Comparison of ENCODE assay signal across 27 cellular contexts in genomic region chr9:84970432-84970831, GRCh38.
DNase-seq lines count a peak whose midpoint lies in the region; ATAC-seq, FAIRE-seq and TF ChIP-seq lines count a peak whose summit lies in the region.
"Had no signal": no experiment of that assay in that cellular context is flagged by ENCODE, and none has a peak within 500 bp of the region (broad histone marks: within the 10 kb centered on the region; RNA-seq: fewer than 3 reads in every experiment).

No MANE protein-coding gene starts in this region.

- H3K4me1 Mint-ChIP-seq in effector memory CD8-positive, alpha-beta T cell (ENCODE audit: low read depth in 2 of 2), result no peaks in the 10 kb centered on the region
- H3K4me1 Mint-ChIP-seq: activated B cell treated with CpG ODN at 0.5 μM for 24 hours; activated naive CD8-positive, alpha-beta T cell treated with anti-CD3 and anti-CD28 coated beads, Interleukin-2, amount 50 U/mL, for 24 hours; B cell; immature natural killer cell had no signal

- no peak overlapping the region for H3K27ac Mint-ChIP-seq in effector memory CD8-positive, alpha-beta T cell
- H3K27ac Mint-ChIP-seq: activated B cell treated with CpG ODN at 0.5 μM for 24 hours; activated CD4-positive, alpha-beta memory T cell treated with anti-CD3 and anti-CD28 coated beads for 36 hours; activated naive CD8-positive, alpha-beta T cell treated with anti-CD3 and anti-CD28 coated beads, Interleukin-2, amount 50 U/mL, for 24 hours; B cell; dendritic cell treated with granulocyte-macrophage colony-stimulating factor and Interleukin-4, amounts not matched to agents 40 ng/mL and 50 ng/mL, for 4 days; immature natural killer cell had no signal

- TF ChIP-seq CTCF in A549 (IDR thresholded peaks at IDR 0.05) (no peak), bronchial epithelial cell (IDR thresholded peaks at IDR 0.05; ENCODE audit: insufficient read depth, low read length, severe bottlenecking) (no peak)

- no peaks in the 10 kb centered on the region for H3K36me3 ChIP-seq in bronchial epithelial cell (ENCODE audit: control insufficient read depth, insufficient read depth, low read length)
- no peaks in the 10 kb centered on the region for H3K36me3 ChIP-seq in mesenchymal stem cell (ENCODE audit: control insufficient read depth in 1 of 2, insufficient read depth in 2 of 2, low read depth in 1 of 2, low read length in 2 of 2)
- H3K36me3 ChIP-seq: HAP-1, lower lobe of right lung, neutrophil, thyroid gland had no signal

- H3K18ac ChIP-seq in mesenchymal stem cell (ENCODE audit: low read depth in 1 of 2, low read length in 2 of 2), result no peak overlapping the region

- no peak overlapping the region for H2BK5ac ChIP-seq in mesenchymal stem cell (ENCODE audit: low read depth, low read length, poor library complexity, severe bottlenecking)

- H3K27ac ChIP-seq in A549, result peak overlapping the region; percentile 63 to 73; a peak in 5 of 6 replicates
- no peak overlapping the region for H3K27ac ChIP-seq in mesenchymal stem cell (ENCODE audit: low read length, poor library complexity, severe bottlenecking)
- H3K27ac ChIP-seq: hepatocyte, lower lobe of right lung, neutrophil, thyroid gland had no signal

- TF ChIP-seq EP300 in A549 (IDR thresholded peaks at IDR 0.05), result peak; percentile 44 to 68; a peak in 2 of 5 replicates

- peak; percentile 94 to 97 for ATAC-seq in A549
- ATAC-seq in effector memory CD8-positive, alpha-beta T cell (replicated peaks), result no peak
- ATAC-seq: activated naive CD8-positive, alpha-beta T cell treated with anti-CD3 and anti-CD28 coated beads, Interleukin-2, amount 50 U/mL, for 24 hours; lower lobe of right lung had no signal

- H3K27me3 Mint-ChIP-seq in effector memory CD8-positive, alpha-beta T cell, result peaks cover 18 to 30% of the 10 kb centered on the region in 2 donors
- H3K27me3 Mint-ChIP-seq: activated naive CD8-positive, alpha-beta T cell treated with anti-CD3 and anti-CD28 coated beads, Interleukin-2, amount 50 U/mL, for 24 hours had no signal

- TF ChIP-seq POLR2A in A549 (IDR thresholded peaks at IDR 0.05; ENCODE audit: low read length), result no peak

- no peak overlapping the region for H2BK120ac ChIP-seq in mesenchymal stem cell (ENCODE audit: low read depth, low read length)

- peaks cover 29% of the 10 kb centered on the region for H3K4me1 ChIP-seq in A549
- H3K4me1 ChIP-seq in mesenchymal stem cell (ENCODE audit: control insufficient read depth, insufficient read depth, low read depth, low read length), result no peaks in the 10 kb centered on the region
- H3K4me1 ChIP-seq: HAP-1, lower lobe of right lung, thyroid gland had no signal

- H3K9ac ChIP-seq in mesenchymal stem cell (ENCODE audit: low read length), result no peak overlapping the region

- H2BK12ac ChIP-seq in mesenchymal stem cell (ENCODE audit: low read length in 2 of 2), result no peak overlapping the region

- H3K23ac ChIP-seq in mesenchymal stem cell (ENCODE audit: low read length in 2 of 2), result no peak overlapping the region

- H3K14ac ChIP-seq in mesenchymal stem cell (ENCODE audit: low read length in 2 of 2), result no peak overlapping the region

- H3K4me2 ChIP-seq in A549 (peak overlapping the region; percentile 37), mesenchymal stem cell (ENCODE audit: low read length, poor library complexity, severe bottlenecking) (no peak overlapping the region)
- H3K4me2 ChIP-seq: hepatocyte, smooth muscle cell had no signal

- H2AFZ ChIP-seq in mesenchymal stem cell (ENCODE audit: low read depth, low read length), result no peak overlapping the region
- H2AFZ ChIP-seq: hepatocyte had no signal

- no peaks in the 10 kb centered on the region for H3K9me3 ChIP-seq in A549
- H3K9me3 ChIP-seq in mesenchymal stem cell (ENCODE audit: control insufficient read depth, low read length), result no peaks in the 10 kb centered on the region
- H3K9me3 ChIP-seq: HAP-1, lower lobe of right lung, neutrophil, thyroid gland had no signal

- no peak overlapping the region for H2AK5ac ChIP-seq in mesenchymal stem cell (ENCODE audit: low read length, severe bottlenecking)

- no peak overlapping the region for H3K4ac ChIP-seq in mesenchymal stem cell (ENCODE audit: low read depth in 1 of 2, low read length in 2 of 2)

- no peaks in the 10 kb centered on the region for H3K79me1 ChIP-seq in mesenchymal stem cell (replicated peaks; ENCODE audit: low read length, poor library complexity, severe bottlenecking)

- H3K4me3 ChIP-seq in A549 (no peak overlapping the region), bronchial epithelial cell (ENCODE audit: low read depth, low read length) (no peak overlapping the region), mesenchymal stem cell (ENCODE audit: insufficient read depth in 1 of 2, low read depth in 1 of 2, low read length in 2 of 2) (no peak overlapping the region)
- H3K4me3 ChIP-seq: HAP-1, hepatocyte, lower lobe of right lung, smooth muscle cell, thyroid gland had no signal

- H4K8ac ChIP-seq in mesenchymal stem cell (ENCODE audit: low read length), result no peak overlapping the region

- no peak overlapping the region for H2BK15ac ChIP-seq in mesenchymal stem cell (ENCODE audit: low read depth, poor library complexity, severe bottlenecking)

- no peak overlapping the region for H3K4me3 Mint-ChIP-seq in effector memory CD8-positive, alpha-beta T cell
- H3K4me3 Mint-ChIP-seq: activated B cell treated with CpG ODN at 0.5 μM for 24 hours; activated CD4-positive, alpha-beta memory T cell treated with anti-CD3 and anti-CD28 coated beads for 36 hours; activated naive CD8-positive, alpha-beta T cell treated with anti-CD3 and anti-CD28 coated beads, Interleukin-2, amount 50 U/mL, for 24 hours; B cell; dendritic cell treated with granulocyte-macrophage colony-stimulating factor and Interleukin-4, amounts not matched to agents 40 ng/mL and 50 ng/mL, for 4 days; immature natural killer cell had no signal

- POLR2A ChIA-PET in A549 (lab: Yijun Ruan, JAX), result interaction anchor here (0.7 kb wide), 1 partner anchor 118 kb away, joined by 4 read pairs; no protein-coding TSS in a partner anchor

- H3K9me3 Mint-ChIP-seq in effector memory CD8-positive, alpha-beta T cell, result no peaks in the 10 kb centered on the region
- H3K9me3 Mint-ChIP-seq: activated B cell treated with CpG ODN at 0.5 μM for 24 hours; activated CD4-positive, alpha-beta memory T cell treated with anti-CD3 and anti-CD28 coated beads for 36 hours; activated naive CD8-positive, alpha-beta T cell treated with anti-CD3 and anti-CD28 coated beads, Interleukin-2, amount 50 U/mL, for 24 hours; dendritic cell treated with granulocyte-macrophage colony-stimulating factor and Interleukin-4, amounts not matched to agents 40 ng/mL and 50 ng/mL, for 4 days had no signal

- FAIRE-seq in A549 (lab: Jason Lieb, UNC) (no peak), bronchial epithelial cell (lab: Jason Lieb, UNC) (no peak)
- FAIRE-seq: A204.1 had no signal

- CTCF ChIA-PET in A549 (lab: Yijun Ruan, JAX), result interaction anchor here (1.7 kb wide), 1 partner anchor 273 kb away, joined by 4 read pairs; no protein-coding TSS in a partner anchor

- 0% methylated on average over 2 of the region's 2 CpGs for WGBS in A549 (ENCODE audit: missing lambda C conversion rate)
- WGBS in mesenchymal stem cell, result 22% methylated on average over 2 of the region's 2 CpGs

- peaks cover 3% of the 10 kb centered on the region for H3K36me3 Mint-ChIP-seq in effector memory CD8-positive, alpha-beta T cell (ENCODE audit: insufficient read depth)
- H3K36me3 Mint-ChIP-seq: activated CD4-positive, alpha-beta memory T cell treated with anti-CD3 and anti-CD28 coated beads for 36 hours; immature natural killer cell had no signal

- H3K27me3 ChIP-seq in bronchial epithelial cell (ENCODE audit: control insufficient read depth, insufficient read depth, low read length) (no peaks in the 10 kb centered on the region), mesenchymal stem cell (ENCODE audit: control insufficient read depth in 1 of 2, insufficient read depth in 1 of 2, low read length in 2 of 2) (peaks cover 0 to 6% of the 10 kb centered on the region in 2 experiments)
- H3K27me3 ChIP-seq: thyroid gland had no signal

- no peak overlapping the region for H4K91ac ChIP-seq in mesenchymal stem cell (ENCODE audit: low read length)

- TF ChIP-seq RAD21 in A549 (conservative IDR thresholded peaks at IDR 0.05 in 1 of 2, IDR thresholded peaks at IDR 0.05 in 1 of 2), result no peak

- DNase-seq in A549 (ENCODE audit: low read depth in 1 of 2, low spot score in 1 of 2) (peak; percentile 33 to 90), M059J (ENCODE audit: low read depth) (peak; percentile 81), bronchial epithelial cell (ENCODE audit: low read depth) (peak; percentile 95), mesenchymal stem cell (peak; percentile 12), GM19240 (ENCODE audit: insufficient read length, low spot score) (no peak), C1 segment of cervical spinal cord (lab: John Stamatoyannopoulos, UW) (no peak), T-helper 9 cell (no peak)
- no peak for DNase-seq in effector memory CD8-positive, alpha-beta T cell
- DNase-seq: activated B cell treated with CpG ODN at 0.5 μM for 24 hours; activated CD4-positive, alpha-beta memory T cell treated with anti-CD3 and anti-CD28 coated beads for 36 hours; activated gamma-delta T cell; activated naive CD8-positive, alpha-beta T cell treated with anti-CD3 and anti-CD28 coated beads, Interleukin-2, amount 50 U/mL, for 24 hours; immature natural killer cell; lower lobe of right lung; NCI-H2171 treated with DMSO at 0.1 percent for 48 hours; NCI-H526 treated with DMSO at 0.1 percent for 48 hours; stimulated activated CD4-positive, alpha-beta T cell treated with anti-CD3 and anti-CD28 coated beads, Interleukin-4, amount 100 ng/mL, for 1 hour; stimulated activated naive CD4-positive, alpha-beta T cell; T1000; thyroid gland had no signal

TF ChIP-seq in A549, 52 proteins besides CTCF, POLR2A, EP300 and RAD21 (continues in another document):
- TF ChIP-seq CBX2 (IDR thresholded peaks at IDR 0.05; ENCODE audit: borderline replicate concordance, low read depth) (no peak), MYC (IDR thresholded peaks at IDR 0.05; ENCODE audit: borderline replicate concordance, low read length) (no peak), MAX (IDR thresholded peaks at IDR 0.05) (0 out of 2 replicates have a peak, but pooled peaks have one; percentile 21), GATA3 (IDR thresholded peaks at IDR 0.05; ENCODE audit: borderline replicate concordance) (peak; percentile 41; the same call in 1 of the 2 replicates), MAFK (IDR thresholded peaks at IDR 0.05; ENCODE audit: partially characterized antibody) (no peak), FOSL2 (IDR thresholded peaks at IDR 0.05) (peak; percentile 38; the same call in 1 of the 2 replicates), FOSL2 (CRISPR knock-in tag; IDR thresholded peaks at IDR 0.05) (peak; percentile 65)
- TF ChIP-seq, protein P1, sequence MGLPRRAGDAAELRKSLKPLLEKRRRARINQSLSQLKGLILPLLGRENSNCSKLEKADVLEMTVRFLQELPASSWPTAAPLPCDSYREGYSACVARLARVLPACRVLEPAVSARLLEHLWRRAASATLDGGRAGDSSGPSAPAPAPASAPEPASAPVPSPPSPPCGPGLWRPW (IDR thresholded peaks at IDR 0.05), result peak; percentile 64; the same call in 1 of the 2 replicates

Comparison
In these comparisons a context has a peak if more than half of its experiments do, and no peak if none do; other contexts are left out.
1. DNase-seq: peak in A549 (2 of 2), M059J (single experiment), bronchial epithelial cell (single experiment) and mesenchymal stem cell (single experiment); none in effector memory CD8-positive, alpha-beta T cell (0 of 3), GM19240 (single experiment), C1 segment of cervical spinal cord (0 of 14) and T-helper 9 cell (single experiment).